1 cellular context compared by ENCODE assay signal in the genomic region with DNA sequence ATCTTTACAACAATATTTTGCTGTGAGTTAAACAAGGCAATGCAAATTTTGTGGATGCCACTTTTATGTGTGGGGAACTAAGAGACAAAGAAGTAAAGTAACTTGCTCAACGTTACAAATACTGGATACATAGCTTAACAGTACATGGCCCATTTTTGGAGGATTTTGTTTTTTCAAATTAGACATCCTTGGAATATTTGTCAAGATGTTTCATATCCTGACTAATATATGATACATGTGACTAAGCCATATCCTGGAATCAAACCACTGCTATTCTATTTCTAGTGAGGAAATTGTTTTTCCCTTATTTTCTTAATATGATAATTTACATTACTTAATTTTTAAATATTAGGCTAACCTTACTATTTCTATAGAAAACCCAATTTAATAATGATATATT.
TF ChIP-seq lines count a peak whose summit lies in the region.

No MANE protein-coding gene starts in this region.

TF ChIP-seq in IMR-90, 13 proteins besides CTCF, POLR2A, EP300 and RAD21:
- no peak for TF ChIP-seq NFE2L2 (IDR thresholded peaks at IDR 0.05; ENCODE audit: low read depth, low read length)
- no peak for TF ChIP-seq RFX5 (IDR thresholded peaks at IDR 0.05; ENCODE audit: low read depth, low read length)
- TF ChIP-seq FOS (IDR thresholded peaks at IDR 0.05; ENCODE audit: low read depth, low read length): no peak
- no peak for TF ChIP-seq MAZ (IDR thresholded peaks at IDR 0.05; ENCODE audit: borderline replicate concordance, low read depth, low read length)
- no peak for TF ChIP-seq MXI1 (IDR thresholded peaks at IDR 0.05; ENCODE audit: borderline replicate concordance, low read depth, low read length)
- no peak for TF ChIP-seq SMC3 (IDR thresholded peaks at IDR 0.05; ENCODE audit: low read depth, low read length)
- no peak for TF ChIP-seq CHD1 (IDR thresholded peaks at IDR 0.05; ENCODE audit: low read depth, low read length)
- no peak for TF ChIP-seq MAFK (IDR thresholded peaks at IDR 0.05; ENCODE audit: low read depth, low read length)
- TF ChIP-seq, protein P1, sequence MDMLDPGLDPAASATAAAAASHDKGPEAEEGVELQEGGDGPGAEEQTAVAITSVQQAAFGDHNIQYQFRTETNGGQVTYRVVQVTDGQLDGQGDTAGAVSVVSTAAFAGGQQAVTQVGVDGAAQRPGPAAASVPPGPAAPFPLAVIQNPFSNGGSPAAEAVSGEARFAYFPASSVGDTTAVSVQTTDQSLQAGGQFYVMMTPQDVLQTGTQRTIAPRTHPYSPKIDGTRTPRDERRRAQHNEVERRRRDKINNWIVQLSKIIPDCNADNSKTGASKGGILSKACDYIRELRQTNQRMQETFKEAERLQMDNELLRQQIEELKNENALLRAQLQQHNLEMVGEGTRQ (IDR thresholded peaks at IDR 0.05; ENCODE audit: low read depth, low read length): no peak
- TF ChIP-seq, protein P2, sequence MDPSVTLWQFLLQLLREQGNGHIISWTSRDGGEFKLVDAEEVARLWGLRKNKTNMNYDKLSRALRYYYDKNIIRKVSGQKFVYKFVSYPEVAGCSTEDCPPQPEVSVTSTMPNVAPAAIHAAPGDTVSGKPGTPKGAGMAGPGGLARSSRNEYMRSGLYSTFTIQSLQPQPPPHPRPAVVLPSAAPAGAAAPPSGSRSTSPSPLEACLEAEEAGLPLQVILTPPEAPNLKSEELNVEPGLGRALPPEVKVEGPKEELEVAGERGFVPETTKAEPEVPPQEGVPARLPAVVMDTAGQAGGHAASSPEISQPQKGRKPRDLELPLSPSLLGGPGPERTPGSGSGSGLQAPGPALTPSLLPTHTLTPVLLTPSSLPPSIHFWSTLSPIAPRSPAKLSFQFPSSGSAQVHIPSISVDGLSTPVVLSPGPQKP (IDR thresholded peaks at IDR 0.05; ENCODE audit: borderline replicate concordance, low read depth, low read length): no peak
- no peak for TF ChIP-seq BHLHE40 (IDR thresholded peaks at IDR 0.05; ENCODE audit: low read depth, low read length)
- no peak for TF ChIP-seq RCOR1 (IDR thresholded peaks at IDR 0.05; ENCODE audit: insufficient replicate concordance, low read length)
- no peak for TF ChIP-seq CEBPB (IDR thresholded peaks at IDR 0.05; ENCODE audit: low read depth, low read length)
TF ChIP-seq in IMR-90: peak in this region for 0.
